ENCODE assay signal across 16 cellular contexts in the genomic region with DNA sequence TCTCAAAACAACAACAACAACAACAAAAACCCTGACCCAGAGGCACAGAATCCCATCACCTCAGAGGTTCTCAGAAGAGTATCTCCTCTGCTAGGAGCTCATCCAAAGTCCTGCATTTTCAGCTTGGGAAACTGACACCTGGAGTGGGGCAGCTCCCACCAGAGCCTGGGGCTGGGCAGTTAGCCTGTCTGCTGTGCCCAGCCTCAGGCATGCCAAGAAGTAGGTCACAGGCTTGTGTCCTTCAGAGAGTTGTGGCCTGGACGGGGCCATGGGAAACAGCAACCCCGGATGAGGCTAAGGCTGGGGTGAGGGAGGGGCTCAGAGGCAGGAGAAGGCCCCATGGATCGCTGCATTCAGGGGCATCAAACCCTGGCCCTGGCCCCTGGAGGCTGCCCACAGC.
"Had no signal": no experiment of that assay in that cellular context is flagged by ENCODE, and none has a peak within 500 bp of the region (broad histone marks: within the 10 kb centered on the region; RNA-seq: fewer than 3 reads in every experiment).

No MANE protein-coding gene starts in this region.

- H3K4me2 ChIP-seq: smooth muscle cell had no signal

- DNase-seq: activated CD4-positive, alpha-beta T cell treated with anti-CD3 and anti-CD28 coated beads, Interleukin-2, amount 10 ng/mL, durations not matched to agents 7 days and 5 days; activated naive CD8-positive, alpha-beta T cell treated with anti-CD3 and anti-CD28 coated beads, Interleukin-2, amount 10 ng/mL, durations not matched to agents 7 days and 5 days; activated T-cell treated with anti-CD3 and anti-CD28 coated beads for 4 hours; anterior cingulate cortex; erythroblast; mucosa of descending colon; naive thymus-derived CD4-positive, alpha-beta T cell; stimulated activated CD4-positive, alpha-beta T cell treated with anti-CD3 and anti-CD28 coated beads, Interleukin-4, amount 100 ng/mL, for 4 hours; stimulated activated naive CD8-positive, alpha-beta T cell treated with anti-CD3 and anti-CD28 coated beads, Interleukin-15, amount 100 ng/mL, for 72 hours had no signal

- H3K4me3 Mint-ChIP-seq: activated CD4-positive, alpha-beta T cell treated with anti-CD3 and anti-CD28 coated beads, Interleukin-2, amount 10 ng/mL, durations not matched to agents 7 days and 5 days had no signal

- H3K27me3 ChIP-seq: breast epithelium, gastroesophageal sphincter, SJSA1 had no signal

- H3K4me1 ChIP-seq: SJSA1 had no signal

- H3K9me3 Mint-ChIP-seq: activated CD4-positive, alpha-beta T cell treated with anti-CD3 and anti-CD28 coated beads, Interleukin-2, amount 10 ng/mL, durations not matched to agents 7 days and 5 days had no signal

- ATAC-seq: gastroesophageal sphincter; left lobe of liver; mucosa of descending colon; naive thymus-derived CD4-positive, alpha-beta T cell; stimulated activated naive CD8-positive, alpha-beta T cell treated with anti-CD3 and anti-CD28 coated beads, Interleukin-15, amount 100 ng/mL, for 72 hours had no signal

- H3K9me3 ChIP-seq: breast epithelium, gastroesophageal sphincter, mucosa of descending colon, neutrophil, SJSA1, thoracic aorta had no signal

- H3K27ac Mint-ChIP-seq: activated CD4-positive, alpha-beta T cell treated with anti-CD3 and anti-CD28 coated beads, Interleukin-2, amount 10 ng/mL, durations not matched to agents 7 days and 5 days; activated naive CD8-positive, alpha-beta T cell treated with anti-CD3 and anti-CD28 coated beads, Interleukin-2, amount 10 ng/mL, durations not matched to agents 7 days and 5 days had no signal

- H3K4me3 ChIP-seq: breast epithelium, gastroesophageal sphincter, mucosa of descending colon, SJSA1, smooth muscle cell, thoracic aorta had no signal

- H3K27ac ChIP-seq: breast epithelium, gastroesophageal sphincter, neutrophil, SJSA1, thoracic aorta had no signal
